In genomic region chr12:120460157-120460556, GRCh38 we compare ENCODE assay signal across 13 cellular contexts.
"Had no signal": no experiment of that assay in that cellular context is flagged by ENCODE, and none has a peak within 500 bp of the region (broad histone marks: within the 10 kb centered on the region; RNA-seq: fewer than 3 reads in every experiment).

No MANE protein-coding gene starts in this region.

- ATAC-seq: activated CD4-positive, CD25-positive, alpha-beta regulatory T cell treated with anti-CD3 and anti-CD28 coated beads, Interleukin-2, amount 50 U/mL, for 24 hours; gastroesophageal sphincter; left lung; mucosa of descending colon; naive thymus-derived CD8-positive, alpha-beta T cell had no signal

- DNase-seq: activated CD8-positive, alpha-beta memory T cell treated with anti-CD3 and anti-CD28 coated beads for 24 hours; brain microvascular endothelial cell; effector memory CD4-positive, alpha-beta T cell; left lung; mucosa of descending colon; naive thymus-derived CD8-positive, alpha-beta T cell; nucleus accumbens; small intestine; thyroid gland had no signal

- H3K9me3 Mint-ChIP-seq: activated naive CD4-positive, alpha-beta T cell treated with anti-CD3 and anti-CD28 coated beads, Interleukin-2, amount 50 U/mL, for 24 hours; naive thymus-derived CD8-positive, alpha-beta T cell had no signal

- H3K27ac Mint-ChIP-seq: activated naive CD4-positive, alpha-beta T cell treated with anti-CD3 and anti-CD28 coated beads, Interleukin-2, amount 50 U/mL, for 24 hours had no signal

- H3K4me3 Mint-ChIP-seq: activated naive CD4-positive, alpha-beta T cell treated with anti-CD3 and anti-CD28 coated beads, Interleukin-2, amount 50 U/mL, for 24 hours; naive thymus-derived CD8-positive, alpha-beta T cell had no signal

- H3K27ac ChIP-seq: brain microvascular endothelial cell, gastroesophageal sphincter, left lung, right atrium auricular region, thyroid gland had no signal

- H3K27me3 Mint-ChIP-seq: activated naive CD4-positive, alpha-beta T cell treated with anti-CD3 and anti-CD28 coated beads, Interleukin-2, amount 50 U/mL, for 24 hours; naive thymus-derived CD8-positive, alpha-beta T cell had no signal
